In the genomic region with DNA sequence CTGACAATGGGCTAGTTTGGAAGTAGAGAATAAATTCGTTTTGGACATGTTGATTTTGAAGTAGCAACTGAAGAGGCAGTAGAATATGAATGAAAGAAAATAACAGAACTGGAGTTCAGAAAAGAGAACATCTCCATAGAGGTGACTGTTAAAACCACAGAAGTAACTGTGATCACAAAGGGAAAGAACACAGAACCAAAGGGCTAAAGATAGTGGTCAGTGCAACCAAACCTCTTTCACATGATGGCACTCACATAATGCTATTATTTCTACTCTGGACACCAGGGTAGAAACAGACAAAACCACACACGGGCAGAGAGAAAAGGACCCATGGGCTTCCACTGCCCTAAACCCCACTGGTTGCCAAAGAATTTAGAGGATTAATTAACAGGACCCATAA, we compare ENCODE assay signal across 21 cellular contexts. TPM values are rescaled to one million over a fixed set of nuclear protein-coding genes. Genes with fewer than 3 reads are reported as not detected.
DNase-seq lines count a peak whose midpoint lies in the region; ATAC-seq, FAIRE-seq and TF ChIP-seq lines count a peak whose summit lies in the region.
"Had no signal": no experiment of that assay in that cellular context is flagged by ENCODE, and none has a peak within 500 bp of the region (broad histone marks: within the 10 kb centered on the region; RNA-seq: fewer than 3 reads in every experiment).

No MANE protein-coding gene starts in this region.

- H3K4me3 Mint-ChIP-seq in activated CD4-positive, alpha-beta T cell treated with anti-CD3 and anti-CD28 coated beads, Interleukin-2, amount 10 ng/mL, durations not matched to agents 7 days and 5 days = no peak overlapping the region
- H3K4me3 Mint-ChIP-seq in stimulated activated naive B cell treated with anti-CD40 and anti-IgM and Interleukin-4, amounts not matched to agents 10 μg/mL and 1 μg/mL and 100 μg/mL, for 72 hours = no peak overlapping the region
- H3K4me3 Mint-ChIP-seq: activated CD8-positive, alpha-beta T cell treated with anti-CD3 and anti-CD28 coated beads for 36 hours; naive B cell; type B pancreatic cell had no signal

- in situ Hi-C loops in GM12878 (cut with MboI) = no loop called here

- SMC1A ChIA-PET in GM12878 (lab: Charles Lee; ENCODE audit: uncharacterized antibody, unreplicated experiment) = no interaction called here

- POLR2A ChIA-PET in GM12878 (lab: Charles Lee) = no interaction called here
- POLR2A ChIA-PET in activated CD4-positive, alpha-beta T cell treated with anti-CD3 and anti-CD28 coated beads, Interleukin-2, amount 10 ng/mL, durations not matched to agents 7 days and 5 days (lab: Charles Lee) = no interaction called here

- TF ChIP-seq POLR2A in GM12878 (IDR thresholded peaks at IDR 0.05; ENCODE audit: low read depth, low read length) = no peak

- no peaks in the 10 kb centered on the region for H3K9me3 Mint-ChIP-seq in activated CD4-positive, alpha-beta T cell treated with anti-CD3 and anti-CD28 coated beads, Interleukin-2, amount 10 ng/mL, durations not matched to agents 7 days and 5 days
- H3K9me3 Mint-ChIP-seq in stimulated activated naive B cell treated with anti-CD40 and anti-IgM and Interleukin-4, amounts not matched to agents 10 μg/mL and 1 μg/mL and 100 μg/mL, for 72 hours = no peaks in the 10 kb centered on the region
- H3K9me3 Mint-ChIP-seq: activated CD8-positive, alpha-beta T cell treated with anti-CD3 and anti-CD28 coated beads for 36 hours; activated T-helper 2 cell treated with anti-CD3 and anti-CD28 coated beads, Interferon-gamma antibody, Interleukin-2, Interleukin-4, amounts not matched to agents 10 μg/mL and 5 μg/mL and 100 μg/mL, durations not matched to agents 14 hours and 24 hours and 36 hours; naive B cell; type B pancreatic cell had no signal

- intact Hi-C loops in GM12878 (cut with micrococcal nuclease; ENCODE audit: unreplicated experiment) = no loop called here
- intact Hi-C loops in upper lobe of right lung (cut with DNase I) = no loop called here

- H3K9ac ChIP-seq in GM12878 (ENCODE audit: control insufficient read depth, insufficient read depth, low read length) = no peak overlapping the region
- H3K9ac ChIP-seq: BLaER1, KMS-11 had no signal

- no peaks in the 10 kb centered on the region; the same call in 2 of the 3 replicates for H3K9me3 ChIP-seq in GM12878 (replicated peaks; ENCODE audit: control insufficient read depth, insufficient read depth, low read length)
- H3K9me3 ChIP-seq in upper lobe of right lung = no peaks in the 10 kb centered on the region
- H3K9me3 ChIP-seq: BLaER1 had no signal

- peaks cover 6% of the 10 kb centered on the region for H3K36me3 Mint-ChIP-seq in activated CD4-positive, alpha-beta T cell treated with anti-CD3 and anti-CD28 coated beads, Interleukin-2, amount 10 ng/mL, durations not matched to agents 7 days and 5 days (ENCODE audit: low read depth)
- peaks cover 0 to 11% of the 10 kb centered on the region in 2 donors for H3K36me3 Mint-ChIP-seq in stimulated activated naive B cell treated with anti-CD40 and anti-IgM and Interleukin-4, amounts not matched to agents 10 μg/mL and 1 μg/mL and 100 μg/mL, for 72 hours
- H3K36me3 Mint-ChIP-seq: naive B cell, type B pancreatic cell had no signal

- 15% methylated on average over 2 of the region's 2 CpGs for WGBS in GM12878 (ENCODE audit: insufficient coverage, insufficient replicate concordance, low lambda C conversion rate, missing lambda C conversion rate)

- H3K27me3 ChIP-seq in GM12878 (replicated peaks in 1 of 2; ENCODE audit: control insufficient read depth in 2 of 2, insufficient read depth in 2 of 2, low read length in 1 of 2) = no peaks in the 10 kb centered on the region
- no peaks in the 10 kb centered on the region for H3K27me3 ChIP-seq in upper lobe of right lung
- H3K27me3 ChIP-seq: BLaER1 had no signal

- H3K27me3 Mint-ChIP-seq in activated CD4-positive, alpha-beta T cell treated with anti-CD3 and anti-CD28 coated beads, Interleukin-2, amount 10 ng/mL, durations not matched to agents 7 days and 5 days = no peaks in the 10 kb centered on the region
- no peaks in the 10 kb centered on the region for H3K27me3 Mint-ChIP-seq in stimulated activated naive B cell treated with anti-CD40 and anti-IgM and Interleukin-4, amounts not matched to agents 10 μg/mL and 1 μg/mL and 100 μg/mL, for 72 hours
- H3K27me3 Mint-ChIP-seq: activated CD8-positive, alpha-beta T cell treated with anti-CD3 and anti-CD28 coated beads for 36 hours; naive B cell; type B pancreatic cell had no signal

- peaks cover 5% of the 10 kb centered on the region for H3K4me1 Mint-ChIP-seq in activated CD4-positive, alpha-beta T cell treated with anti-CD3 and anti-CD28 coated beads, Interleukin-2, amount 10 ng/mL, durations not matched to agents 7 days and 5 days
- peaks cover 12 to 13% of the 10 kb centered on the region in 2 donors for H3K4me1 Mint-ChIP-seq in stimulated activated naive B cell treated with anti-CD40 and anti-IgM and Interleukin-4, amounts not matched to agents 10 μg/mL and 1 μg/mL and 100 μg/mL, for 72 hours

- no peak overlapping the region for H2AFZ ChIP-seq in GM12878 (ENCODE audit: control insufficient read depth, low read depth, low read length)

- no peaks in the 10 kb centered on the region for H4K20me1 ChIP-seq in GM12878 (ENCODE audit: control insufficient read depth, insufficient read depth)

- no peak overlapping the region for H3K4me3 ChIP-seq in GM12878
- no peak overlapping the region for H3K4me3 ChIP-seq in upper lobe of right lung
- H3K4me3 ChIP-seq: BLaER1 had no signal

- H3K4me1 ChIP-seq in GM12878 (ENCODE audit: control insufficient read depth, insufficient read depth, low read length) = peaks cover 5% of the 10 kb centered on the region
- H3K4me1 ChIP-seq in upper lobe of right lung = no peaks in the 10 kb centered on the region

- no peak for TF ChIP-seq RAD21 in GM12878 (IDR thresholded peaks at IDR 0.05; ENCODE audit: insufficient read depth, low read depth, low read length)

- RAD21 ChIA-PET in GM12878 (lab: Charles Lee; ENCODE audit: unreplicated experiment) = no interaction called here

- H3K27ac ChIP-seq in GM12878 (ENCODE audit: control insufficient read depth, insufficient read depth) (no peak overlapping the region), upper lobe of right lung (no peak overlapping the region)
- H3K27ac ChIP-seq: BLaER1, KMS-11 had no signal

- H3K36me3 ChIP-seq in GM12878 (ENCODE audit: control insufficient read depth in 2 of 2, insufficient read depth in 2 of 2, low read length in 1 of 2) = no peaks in the 10 kb centered on the region
- H3K36me3 ChIP-seq in upper lobe of right lung = no peaks in the 10 kb centered on the region

- H3K4me2 ChIP-seq in GM12878 (ENCODE audit: control insufficient read depth, insufficient read depth) = no peak overlapping the region
- H3K4me2 ChIP-seq: BLaER1, KMS-11 had no signal

- H3K27ac Mint-ChIP-seq in activated CD4-positive, alpha-beta T cell treated with anti-CD3 and anti-CD28 coated beads, Interleukin-2, amount 10 ng/mL, durations not matched to agents 7 days and 5 days = no peak overlapping the region
- no peak overlapping the region for H3K27ac Mint-ChIP-seq in stimulated activated naive B cell treated with anti-CD40 and anti-IgM and Interleukin-4, amounts not matched to agents 10 μg/mL and 1 μg/mL and 100 μg/mL, for 72 hours
- H3K27ac Mint-ChIP-seq: activated CD8-positive, alpha-beta T cell treated with anti-CD3 and anti-CD28 coated beads for 36 hours; activated T-helper 2 cell treated with anti-CD3 and anti-CD28 coated beads, Interferon-gamma antibody, Interleukin-2, Interleukin-4, amounts not matched to agents 10 μg/mL and 5 μg/mL and 100 μg/mL, durations not matched to agents 14 hours and 24 hours and 36 hours; type B pancreatic cell had no signal

- no TSS peak for BruUV-seq in GM12878 (replicated peaks; lab: Mats Ljungman, UMichigan)

- H3K79me2 ChIP-seq in GM12878 (ENCODE audit: control insufficient read depth, insufficient read depth, low read length) = no peaks in the 10 kb centered on the region

- ATAC-seq in GM18502 (IDR thresholded peaks at IDR 0.05; ENCODE audit: poor library complexity, unreplicated experiment) (peak; percentile 71), GM21390 (IDR thresholded peaks at IDR 0.05; ENCODE audit: unreplicated experiment) (peak; percentile 70), HG03439 (IDR thresholded peaks at IDR 0.05; ENCODE audit: unreplicated experiment) (peak; percentile 70), GM12878 (peak; percentile 89), upper lobe of right lung (no peak)
- ATAC-seq in stimulated activated naive B cell treated with anti-CD40 and anti-IgM and Interleukin-4, amounts not matched to agents 10 μg/mL and 1 μg/mL and 100 μg/mL, for 72 hours (replicated peaks) = no peak
- ATAC-seq: activated CD8-positive, alpha-beta T cell treated with anti-CD3 and anti-CD28 coated beads for 36 hours had no signal

- TF ChIP-seq EP300 in GM12878 (IDR thresholded peaks at IDR 0.05; ENCODE audit: borderline replicate concordance in 1 of 2, control insufficient read depth in 1 of 2, low read depth in 2 of 2, low read length in 2 of 2) = peak in 1 of 2 experiments; percentile 25; a peak in 1 of 4 replicates

- FAIRE-seq in GM12878 (lab: Jason Lieb, UNC) = no peak

- CTCF ChIA-PET in GM12878 (lab: Yijun Ruan, JAX) = no interaction called here
- CTCF ChIA-PET in activated CD4-positive, alpha-beta T cell treated with anti-CD3 and anti-CD28 coated beads, Interleukin-2, amount 10 ng/mL, durations not matched to agents 7 days and 5 days (lab: Charles Lee) = no interaction called here

- TF ChIP-seq CTCF in GM12878 (IDR thresholded peaks at IDR 0.05 in 2 of 3, conservative IDR thresholded peaks at IDR 0.05 in 1 of 3; ENCODE audit: control insufficient read depth in 2 of 3, extremely low read depth in 1 of 3, insufficient read depth in 1 of 3, low read depth in 3 of 3, low read length in 3 of 3) = no peak
- no peak for TF ChIP-seq CTCF in upper lobe of right lung (IDR thresholded peaks at IDR 0.05)

- DNase-seq in GM12878 (ENCODE audit: low read depth, low spot score) (no peak), upper lobe of right lung (no peak), iPS-NIHi7 (ENCODE audit: extremely low spot score) (no peak)
- DNase-seq in activated CD4-positive, alpha-beta T cell treated with anti-CD3 and anti-CD28 coated beads, Interleukin-2, amount 10 ng/mL, durations not matched to agents 7 days and 5 days = no peak
- DNase-seq in stimulated activated naive B cell treated with anti-CD40 and anti-IgM and Interleukin-4, amounts not matched to agents 10 μg/mL and 1 μg/mL and 100 μg/mL, for 72 hours = no peak
- DNase-seq: activated CD8-positive, alpha-beta T cell treated with anti-CD3 and anti-CD28 coated beads for 36 hours; anterior cingulate cortex; cortex of kidney; DND-41; hippocampal formation; naive B cell; NCI-H187 treated with DMSO at 0.1 percent for 48 hours; Right ventricle myocardium superior; T-helper 9 cell had no signal

RNA-seq across cellular contexts. Expression of gene CDK19, which starts 58.5 kb away (rescaled TPM):
- 41.7 and 42.6 TPM in 2 replicates for total RNA-seq in GM12878 (2013; cell fraction: nucleolus; rRNA removed)
- 11.5 and 13.5 TPM in 2 replicates for total RNA-seq in GM12878 (2014; rRNA removed)
- total RNA-seq in GM12878 (2014; rRNA removed; fragmentation: Illumina TruSeq; extraction: Trizol) = 14.7 and 14.8 TPM in 2 replicates
- total RNA-seq in GM12878 (2021) = 16.2 and 18.6 TPM in 2 replicates
- polyA plus RNA-seq in GM12878 (2011; ENCODE audit: low read depth) = 8.6 TPM
- 21.4 and 29.9 TPM in 2 replicates for polyA plus RNA-seq in GM12878 (2011; rRNA removed)
- 6.5 and 9.4 TPM in 2 replicates for polyA plus RNA-seq in GM12878 (2011; cell fraction: cytosol; rRNA removed)
- 15.5 and 15.6 TPM in 2 replicates for polyA plus RNA-seq in GM12878 (2011; cell fraction: nucleus; rRNA removed)
- polyA plus RNA-seq in GM12878 (2012) = 15.3 and 19.9 TPM in 2 replicates
- polyA plus RNA-seq in GM12878 (2014; fragmentation: Illumina TruSeq; extraction: Trizol) = 15.9 and 17.5 TPM in 2 replicates
- 10 to 100 TPM in 1 of 2 experiments, 1 to 10 TPM in 1; 4.6 to 10.1 TPM for polyA plus RNA-seq in GM12878 (2014; fragmentation: Nextera tagmentation; extraction: Ambion mirVana)
- polyA plus RNA-seq in GM12878 (2014; rRNA removed) = 8.9 and 13.4 TPM in 2 replicates
- polyA plus RNA-seq in GM12878 (2016; fragmentation: Nextera tagmentation; extraction: Ambion mirVana) = 1 to 10 TPM; 6.7 to 7.6 TPM
- 12.5 and 14.2 TPM in 2 replicates for polyA minus RNA-seq in GM12878 (2011; rRNA and poly(A)+ RNA removed)
- polyA minus RNA-seq in GM12878 (2011; cell fraction: cytosol; rRNA and poly(A)+ RNA removed) = 4.8 and 6.5 TPM in 2 replicates
- polyA minus RNA-seq in GM12878 (2011; cell fraction: nucleus; rRNA and poly(A)+ RNA removed) = 8.1 and 15.1 TPM in 2 replicates
- 10 to 100 TPM; 26.5 to 27.3 TPM for total RNA-seq in activated CD4-positive, alpha-beta T cell treated with anti-CD3 and anti-CD28 coated beads, Interleukin-2, amount 10 ng/mL, durations not matched to agents 7 days and 5 days
- total RNA-seq in upper lobe of right lung = 26.6 TPM

Comparison
In these comparisons a context has a peak if more than half of its experiments do, and no peak if none do; other contexts are left out.
1. ATAC-seq: peak in GM18502 (single experiment), GM21390 (single experiment), HG03439 (single experiment) and GM12878 (single experiment); none in upper lobe of right lung (single experiment) and stimulated activated naive B cell treated with anti-CD40 and anti-IgM and Interleukin-4, amounts not matched to agents 10 μg/mL and 1 μg/mL and 100 μg/mL, for 72 hours (0 of 2).